In the genomic region with DNA sequence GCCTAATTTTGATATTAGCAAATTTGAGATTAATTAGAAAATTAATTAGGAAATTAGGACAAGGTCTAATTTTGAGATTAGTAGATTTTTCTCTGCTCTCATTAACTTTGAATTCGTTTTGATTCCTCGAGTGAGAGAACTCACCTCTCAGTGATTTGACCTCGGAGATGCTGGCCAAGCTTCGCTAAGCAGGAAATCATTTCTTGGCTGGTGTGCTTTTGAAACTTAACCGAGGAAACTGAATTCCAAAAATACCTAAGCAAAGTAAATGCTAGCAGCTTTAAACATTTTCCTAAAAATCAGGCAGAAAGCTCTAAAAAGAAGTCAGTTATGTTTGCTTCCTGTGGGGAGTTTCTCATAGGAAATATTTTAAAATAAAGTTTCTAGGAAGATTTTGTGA, we compare ENCODE assay signal across 10 cellular contexts. TPM values are rescaled to one million over a fixed set of nuclear protein-coding genes. Genes with fewer than 3 reads are reported as not detected.
DNase-seq lines count a peak whose midpoint lies in the region; ATAC-seq, FAIRE-seq and TF ChIP-seq lines count a peak whose summit lies in the region.
"Had no signal": no experiment of that assay in that cellular context is flagged by ENCODE, and none has a peak within 500 bp of the region (broad histone marks: within the 10 kb centered on the region; RNA-seq: fewer than 3 reads in every experiment).

No MANE protein-coding gene starts in this region.

- H4K20me1 ChIP-seq in Karpas-422 (ENCODE audit: insufficient read depth, low read depth, low read length) (no peaks in the 10 kb centered on the region), endothelial cell of umbilical vein (replicated peaks; ENCODE audit: control insufficient read depth, extremely low read depth, insufficient read depth, low read length) (no peaks in the 10 kb centered on the region)

- peak overlapping the region in 6 of 7 donors; percentile 44 to 80 (median 71) for H3K4me3 Mint-ChIP-seq in CD8-positive, alpha-beta memory T cell
- peak overlapping the region; percentile 22 for H3K4me3 Mint-ChIP-seq in osteocyte (ENCODE audit: unreplicated experiment)

- H3K4me2 ChIP-seq in Karpas-422 (ENCODE audit: low read depth, low read length, poor library complexity, severe bottlenecking), result peak overlapping the region; percentile 30
- peak overlapping the region; percentile 86 for H3K4me2 ChIP-seq in endothelial cell of umbilical vein (ENCODE audit: insufficient read depth, low read length)

- no peak overlapping the region for H2AFZ ChIP-seq in Karpas-422 (ENCODE audit: low read length)
- H2AFZ ChIP-seq in endothelial cell of umbilical vein (ENCODE audit: low read depth, low read length), result peak overlapping the region; percentile 60

- DNase-seq in CD8-positive, alpha-beta memory T cell, result no peak
- DNase-seq in Karpas-422 (no peak), endothelial cell of umbilical vein (ENCODE audit: low read depth, low spot score) (peak; percentile 52), osteocyte (ENCODE audit: extremely low spot score, unreplicated experiment) (no peak), NAMALWA (ENCODE audit: low spot score) (no peak), hippocampal formation (lab: John Stamatoyannopoulos, UW) (no peak), NCI-H345 treated with DMSO at 0.1 percent for 48 hours (lab: John Stamatoyannopoulos, UW; ENCODE audit: unreplicated experiment) (no peak)
- DNase-seq: NCI-H2081 had no signal

- FAIRE-seq in endothelial cell of umbilical vein (lab: Jason Lieb, UNC), result peak; percentile 74

- no peaks in the 10 kb centered on the region for H3K9me1 ChIP-seq in endothelial cell of umbilical vein (replicated peaks; ENCODE audit: control insufficient read depth, extremely low read depth, insufficient read depth, low read length)

- TF ChIP-seq POLR2A in endothelial cell of umbilical vein (IDR thresholded peaks at IDR 0.05; ENCODE audit: low read depth, low read length), result no peak

- H3K27me3 Mint-ChIP-seq in CD8-positive, alpha-beta memory T cell, result no peaks in the 10 kb centered on the region
- H3K27me3 Mint-ChIP-seq in osteocyte (ENCODE audit: unreplicated experiment), result no peaks in the 10 kb centered on the region
- H3K27me3 Mint-ChIP-seq: progenitor cell of endocrine pancreas had no signal

- H3K27ac Mint-ChIP-seq in CD8-positive, alpha-beta memory T cell, result peak overlapping the region in 7 of 8 donors; percentile 78 to 96 (median 89)
- H3K27ac Mint-ChIP-seq in osteocyte (ENCODE audit: unreplicated experiment), result peak overlapping the region; percentile 81
- H3K27ac Mint-ChIP-seq: progenitor cell of endocrine pancreas had no signal

- POLR2A ChIA-PET in CD8-positive, alpha-beta memory T cell (lab: Charles Lee), result interaction anchor here (0.9 to 1.4 kb wide), 3 partner anchors 35 to 55 kb away, joined by 3 to 4 read pairs (median 3); a partner anchor contains a TSS
- POLR2A ChIA-PET in endothelial cell of umbilical vein (lab: Charles Lee), result no interaction called here

- CTCF ChIA-PET in CD8-positive, alpha-beta memory T cell (lab: Charles Lee), result interaction anchor here (0.7 to 2.1 kb wide), 4 partner anchors 9 to 74 kb away, joined by 3 to 9 read pairs (median 4); no protein-coding TSS in a partner anchor
- CTCF ChIA-PET in endothelial cell of umbilical vein (lab: Charles Lee), result interaction anchor here (0.9 to 2.2 kb wide), 3 partner anchors 18 to 72 kb away, joined by 3 to 6 read pairs (median 5); no protein-coding TSS in a partner anchor

- H3K9me3 ChIP-seq in CD8-positive, alpha-beta memory T cell (ENCODE audit: low read length), result no peaks in the 10 kb centered on the region
- no peaks in the 10 kb centered on the region for H3K9me3 ChIP-seq in Karpas-422 (ENCODE audit: low read length)
- H3K9me3 ChIP-seq in endothelial cell of umbilical vein (replicated peaks; ENCODE audit: control insufficient read depth, insufficient read depth, low read length), result no peaks in the 10 kb centered on the region

- BruUV-seq in endothelial cell of umbilical vein (replicated peaks; lab: Mats Ljungman, UMichigan), result no TSS peak

- no peaks in the 10 kb centered on the region for H3K27me3 ChIP-seq in CD8-positive, alpha-beta memory T cell (ENCODE audit: insufficient read depth, low read length, poor library complexity, severe bottlenecking)
- H3K27me3 ChIP-seq in Karpas-422 (ENCODE audit: low read length), result no peaks in the 10 kb centered on the region
- no peaks in the 10 kb centered on the region for H3K27me3 ChIP-seq in endothelial cell of umbilical vein (ENCODE audit: control insufficient read depth in 2 of 2, insufficient read depth in 2 of 2, low read length in 2 of 2)

- intact Hi-C loops in endothelial cell of umbilical vein (cut with micrococcal nuclease), result no loop called here

- no peak for TF ChIP-seq CTCF in endothelial cell of umbilical vein (IDR thresholded peaks at IDR 0.05; ENCODE audit: extremely low read depth in 1 of 2, insufficient read depth in 1 of 2, low read depth in 1 of 2, low read length in 2 of 2)
- TF ChIP-seq CTCF in osteocyte (IDR thresholded peaks at IDR 0.05), result no peak

- H3K4me1 Mint-ChIP-seq in CD8-positive, alpha-beta memory T cell, result peaks cover 87 to 98% (median 95%) of the 10 kb centered on the region in 3 donors
- peaks cover 17% of the 10 kb centered on the region for H3K4me1 Mint-ChIP-seq in osteocyte (ENCODE audit: unreplicated experiment)

- dilution Hi-C loops in endothelial cell of umbilical vein (cut with MboI; ENCODE audit: extremely low pct_ligation_motif_present, low sequenced_read_pairs), result no loop called here

- H3K36me3 Mint-ChIP-seq in CD8-positive, alpha-beta memory T cell, result peaks cover 0 to 52% (median 12%) of the 10 kb centered on the region in 3 donors
- no peaks in the 10 kb centered on the region for H3K36me3 Mint-ChIP-seq in osteocyte (ENCODE audit: unreplicated experiment)

- peaks cover 3% of the 10 kb centered on the region for H3K36me3 ChIP-seq in CD8-positive, alpha-beta memory T cell (ENCODE audit: insufficient read depth, low read length)
- H3K36me3 ChIP-seq in Karpas-422 (ENCODE audit: insufficient read depth, low read length) (peaks cover 6% of the 10 kb centered on the region; the same call in 1 of the 2 replicates), endothelial cell of umbilical vein (ENCODE audit: control insufficient read depth in 2 of 2, extremely low read depth in 1 of 2, insufficient read depth in 2 of 2, low read length in 2 of 2) (peaks cover 4 to 6% of the 10 kb centered on the region in 2 experiments)

- H3K9me3 Mint-ChIP-seq in CD8-positive, alpha-beta memory T cell, result no peaks in the 10 kb centered on the region
- H3K9me3 Mint-ChIP-seq in osteocyte (ENCODE audit: unreplicated experiment), result no peaks in the 10 kb centered on the region

- ATAC-seq in HG02571 (IDR thresholded peaks at IDR 0.05; ENCODE audit: unreplicated experiment), result no peak

- no peak overlapping the region for H3K9ac ChIP-seq in Karpas-422 (ENCODE audit: low read length)
- peak overlapping the region; percentile 38 for H3K9ac ChIP-seq in endothelial cell of umbilical vein (replicated peaks; ENCODE audit: extremely low read depth, insufficient read depth, low read length)

- peaks cover 87% of the 10 kb centered on the region for H3K4me1 ChIP-seq in CD8-positive, alpha-beta memory T cell (ENCODE audit: insufficient read depth, low read length)
- H3K4me1 ChIP-seq in Karpas-422 (ENCODE audit: low read length), result peaks cover 21% of the 10 kb centered on the region
- H3K4me1 ChIP-seq in endothelial cell of umbilical vein (ENCODE audit: control insufficient read depth, extremely low read depth, insufficient read depth, low read length), result peaks cover 14% of the 10 kb centered on the region

- H3K4me3 ChIP-seq in CD8-positive, alpha-beta memory T cell (ENCODE audit: low read length), result peak overlapping the region; percentile 18
- H3K4me3 ChIP-seq in Karpas-422 (ENCODE audit: low read length) (no peak overlapping the region), endothelial cell of umbilical vein (replicated peaks in 1 of 3; ENCODE audit: insufficient read depth in 1 of 3, low read depth in 1 of 3, low read length in 3 of 3) (peak overlapping the region in 1 of 3 experiments; percentile 37)

- H3K27ac ChIP-seq in CD8-positive, alpha-beta memory T cell (ENCODE audit: low read depth, low read length), result no peak overlapping the region
- H3K27ac ChIP-seq in Karpas-422 (ENCODE audit: low read length), result no peak overlapping the region
- peak overlapping the region; percentile 47 for H3K27ac ChIP-seq in endothelial cell of umbilical vein (ENCODE audit: insufficient read depth, low read depth, low read length)

- H3K9me2 ChIP-seq in Karpas-422 (replicated peaks; ENCODE audit: insufficient read depth, low read length), result no peaks in the 10 kb centered on the region

- peaks cover 58% of the 10 kb centered on the region for H3K79me2 ChIP-seq in Karpas-422 (ENCODE audit: low read length)
- no peaks in the 10 kb centered on the region for H3K79me2 ChIP-seq in endothelial cell of umbilical vein (ENCODE audit: control insufficient read depth, insufficient read depth, low read length)

TF ChIP-seq in endothelial cell of umbilical vein, 7 proteins besides CTCF, POLR2A, EP300 and RAD21 (continues in another document):
- TF ChIP-seq, protein P1, sequence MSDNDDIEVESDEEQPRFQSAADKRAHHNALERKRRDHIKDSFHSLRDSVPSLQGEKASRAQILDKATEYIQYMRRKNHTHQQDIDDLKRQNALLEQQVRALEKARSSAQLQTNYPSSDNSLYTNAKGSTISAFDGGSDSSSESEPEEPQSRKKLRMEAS (IDR thresholded peaks at IDR 0.05; ENCODE audit: insufficient read depth, insufficient read length), result no peak
- TF ChIP-seq MYC (IDR thresholded peaks at IDR 0.05; ENCODE audit: low read depth, low read length) (no peak), FOS (IDR thresholded peaks at IDR 0.05; ENCODE audit: borderline replicate concordance, insufficient read depth, low read length) (no peak), POLR2AphosphoS5 (IDR thresholded peaks at IDR 0.05; ENCODE audit: insufficient read depth, low read depth, low read length) (no peak), GATA2 (IDR thresholded peaks at IDR 0.05; ENCODE audit: insufficient read depth, insufficient read length, low read depth, low read length) (no peak), EZH2 (IDR thresholded peaks at IDR 0.05; ENCODE audit: borderline replicate concordance, low read depth, low read length, severe bottlenecking) (no peak)

RNA-seq across cellular contexts. Expression of a gene that starts 34.9 kb away (rescaled TPM):
- total RNA-seq in CD8-positive, alpha-beta memory T cell, result 10 to 100 TPM; 25.4 to 27.9 TPM
- 36.4 TPM for polyA plus RNA-seq in CD8-positive, alpha-beta memory T cell
- 24.7 and 25.7 TPM in 2 replicates for total RNA-seq in Karpas-422 (2014; rRNA removed; shearing (Covaris generic); ENCODE audit: low replicate concordance)
- 13.8 and 13.9 TPM in 2 replicates for total RNA-seq in endothelial cell of umbilical vein
- polyA plus RNA-seq in endothelial cell of umbilical vein, result 3.2 and 3.4 TPM in 2 replicates
- 3.6 and 3.9 TPM in 2 replicates for polyA plus RNA-seq in endothelial cell of umbilical vein (2011; cell fraction: cytosol; rRNA removed)
- polyA plus RNA-seq in endothelial cell of umbilical vein (2011; cell fraction: nucleus; rRNA removed), result 18.0 and 19.9 TPM in 2 replicates
- polyA plus RNA-seq in endothelial cell of umbilical vein (2012), result 4.8 and 5.2 TPM in 2 replicates
- polyA minus RNA-seq in endothelial cell of umbilical vein, result 13.9 and 16.6 TPM in 2 replicates
- polyA minus RNA-seq in endothelial cell of umbilical vein (2011; cell fraction: cytosol; rRNA and poly(A)+ RNA removed), result 1.7 TPM
- polyA minus RNA-seq in endothelial cell of umbilical vein (2011; cell fraction: nucleus; rRNA and poly(A)+ RNA removed), result 69.4 and 69.7 TPM in 2 replicates
- 2.8 and 3.9 TPM in 2 replicates for total RNA-seq in osteocyte
